In the genomic region with DNA sequence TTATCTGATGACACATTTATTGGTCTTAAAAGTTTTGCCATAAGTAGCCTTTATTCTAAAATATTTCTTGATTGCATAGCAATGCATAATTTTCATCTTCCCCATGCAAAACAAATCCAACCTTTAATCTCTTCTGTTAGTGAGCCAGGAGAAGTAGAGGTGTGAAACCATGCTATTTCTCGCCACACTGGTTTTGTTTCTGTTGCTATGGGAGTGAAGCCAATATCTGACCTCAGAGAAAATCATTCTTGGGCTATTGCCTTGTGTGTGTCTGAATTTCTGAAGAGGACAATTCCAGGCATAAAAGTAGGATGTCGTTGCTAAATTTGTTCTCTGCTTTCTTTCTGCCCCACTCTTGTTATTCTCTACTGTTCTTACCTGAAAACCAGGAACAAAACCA, we compare ENCODE assay signal across 34 cellular contexts.
DNase-seq lines count a peak whose midpoint lies in the region; ATAC-seq and FAIRE-seq lines count a peak whose summit lies in the region.
"Had no signal": no experiment of that assay in that cellular context is flagged by ENCODE, and none has a peak within 500 bp of the region (broad histone marks: within the 10 kb centered on the region; RNA-seq: fewer than 3 reads in every experiment).

No MANE protein-coding gene starts in this region.

- no peaks in the 10 kb centered on the region for H3K27me3 ChIP-seq in naive thymus-derived CD4-positive, alpha-beta T cell (ENCODE audit: control insufficient read depth in 2 of 2, insufficient read depth in 2 of 2, low read length in 2 of 2)
- H3K27me3 ChIP-seq: body of pancreas, esophagus muscularis mucosa, vagina had no signal

- no peak overlapping the region for H3K4me3 Mint-ChIP-seq in naive thymus-derived CD4-positive, alpha-beta T cell
- H3K4me3 Mint-ChIP-seq: activated CD4-positive, alpha-beta memory T cell treated with anti-CD3 and anti-CD28 coated beads for 36 hours; activated T-cell treated with anti-CD3 and anti-CD28 coated beads, Interleukin-2, amount 50 U/mL, for 72 hours; CD8-positive, alpha-beta T cell; central memory CD8-positive, alpha-beta T cell; stimulated activated naive CD8-positive, alpha-beta T cell treated with anti-CD3 and anti-CD28 coated beads, Interleukin-15, Interleukin-2, amounts not matched to agents 100 ng/mL and 50 ng/mL, for 24 hours had no signal

- H3K27me3 Mint-ChIP-seq in naive thymus-derived CD4-positive, alpha-beta T cell: peaks cover 0 to 4% (median 0%) of the 10 kb centered on the region in 5 donors
- H3K27me3 Mint-ChIP-seq: activated CD4-positive, alpha-beta memory T cell treated with anti-CD3 and anti-CD28 coated beads for 36 hours; central memory CD8-positive, alpha-beta T cell; stimulated activated naive CD8-positive, alpha-beta T cell treated with anti-CD3 and anti-CD28 coated beads, Interleukin-15, Interleukin-2, amounts not matched to agents 100 ng/mL and 50 ng/mL, for 24 hours had no signal

- no peak overlapping the region for H3K27ac ChIP-seq in naive thymus-derived CD4-positive, alpha-beta T cell (ENCODE audit: low read depth, low read length)
- H3K27ac ChIP-seq: body of pancreas, esophagus muscularis mucosa, GM23248, left ventricle myocardium inferior, PC-9, thoracic aorta, vagina had no signal

- DNase-seq in cerebellar cortex (ENCODE audit: low spot score): peak; percentile 90
- DNase-seq in naive thymus-derived CD4-positive, alpha-beta T cell: no peak
- DNase-seq in urothelium cell line (ENCODE audit: low spot score): no peak
- DNase-seq in activated gamma-delta T cell (lab: John Stamatoyannopoulos, UW): no peak
- DNase-seq: activated CD4-positive, alpha-beta memory T cell treated with anti-CD3 and anti-CD28 coated beads for 36 hours; activated CD4-positive, alpha-beta T cell treated with anti-CD3 and anti-CD28 coated beads for 1 hour; activated naive CD4-positive, alpha-beta T cell; activated T-cell treated with anti-CD3 and anti-CD28 coated beads, Interleukin-2, amount 50 U/mL, for 72 hours; BE2C; body of pancreas; CD8-positive, alpha-beta T cell; foreskin fibroblast; GM23248; islet precursor cell; left ventricle myocardium inferior; NCI-H1417 treated with DMSO at 0.1 percent for 48 hours; NCI-H2029 treated with DMSO at 0.1 percent for 48 hours; NCI-H2227 treated with DMSO at 0.1 percent for 48 hours; NCI-H526; PC-9; stimulated activated CD4-positive, alpha-beta T cell treated with anti-CD3 and anti-CD28 coated beads, Interleukin-1b, Interleukin-23, amount 100 ng/mL, for 48 hours had no signal

- CTCF ChIA-PET in naive thymus-derived CD4-positive, alpha-beta T cell (lab: Charles Lee): no interaction called here

- no peak overlapping the region for H3K27ac Mint-ChIP-seq in naive thymus-derived CD4-positive, alpha-beta T cell
- H3K27ac Mint-ChIP-seq: activated CD4-positive, alpha-beta memory T cell treated with anti-CD3 and anti-CD28 coated beads for 36 hours; activated T-cell treated with anti-CD3 and anti-CD28 coated beads, Interleukin-2, amount 50 U/mL, for 72 hours; CD8-positive, alpha-beta T cell; stimulated activated naive CD8-positive, alpha-beta T cell treated with anti-CD3 and anti-CD28 coated beads, Interleukin-15, Interleukin-2, amounts not matched to agents 100 ng/mL and 50 ng/mL, for 24 hours had no signal

- H3K36me3 Mint-ChIP-seq in naive thymus-derived CD4-positive, alpha-beta T cell: peaks cover 0 to 3% (median 0%) of the 10 kb centered on the region in 5 donors
- H3K36me3 Mint-ChIP-seq: activated CD4-positive, alpha-beta memory T cell treated with anti-CD3 and anti-CD28 coated beads for 36 hours; CD8-positive, alpha-beta T cell had no signal

- ATAC-seq in GM18502 (IDR thresholded peaks at IDR 0.05; ENCODE audit: poor library complexity, unreplicated experiment) (peak; percentile 60), GM19351 (IDR thresholded peaks at IDR 0.05; ENCODE audit: unreplicated experiment) (peak; percentile 83), HG02938 (IDR thresholded peaks at IDR 0.05; ENCODE audit: unreplicated experiment) (peak; percentile 70), GM21528 (IDR thresholded peaks at IDR 0.05; ENCODE audit: low FRiP score, unreplicated experiment) (no peak)
- ATAC-seq in naive thymus-derived CD4-positive, alpha-beta T cell: no peak
- ATAC-seq: body of pancreas; CD8-positive, alpha-beta T cell; HepG2; Right ventricle myocardium inferior had no signal

- H3K36me3 ChIP-seq in naive thymus-derived CD4-positive, alpha-beta T cell (ENCODE audit: control insufficient read depth in 2 of 3, insufficient read depth in 3 of 3, low read length in 3 of 3): no peaks in the 10 kb centered on the region
- H3K36me3 ChIP-seq: BE2C, esophagus muscularis mucosa, left ventricle myocardium inferior, thoracic aorta, vagina had no signal

- no peak overlapping the region for H3K4me3 ChIP-seq in naive thymus-derived CD4-positive, alpha-beta T cell (ENCODE audit: low read length)
- H3K4me3 ChIP-seq: body of pancreas, esophagus muscularis mucosa, GM23248, left ventricle myocardium inferior, PC-9, thoracic aorta, vagina had no signal

- no peaks in the 10 kb centered on the region for H3K4me1 Mint-ChIP-seq in naive thymus-derived CD4-positive, alpha-beta T cell
- H3K4me1 Mint-ChIP-seq: central memory CD8-positive, alpha-beta T cell had no signal

- H3K4me1 ChIP-seq in naive thymus-derived CD4-positive, alpha-beta T cell (ENCODE audit: control insufficient read depth in 2 of 2, insufficient read depth in 2 of 2, low read length in 2 of 2): no peaks in the 10 kb centered on the region
- H3K4me1 ChIP-seq: BE2C, body of pancreas, esophagus muscularis mucosa, left ventricle myocardium inferior, vagina had no signal

- no peaks in the 10 kb centered on the region for H3K9me3 ChIP-seq in naive thymus-derived CD4-positive, alpha-beta T cell (ENCODE audit: control insufficient read depth in 2 of 3, low read length in 3 of 3)
- H3K9me3 ChIP-seq: BE2C, body of pancreas, thoracic aorta, vagina had no signal

- H3K9me3 Mint-ChIP-seq in naive thymus-derived CD4-positive, alpha-beta T cell: peaks cover 0 to 6% (median 0%) of the 10 kb centered on the region in 11 donors
- H3K9me3 Mint-ChIP-seq: CD8-positive, alpha-beta T cell; central memory CD8-positive, alpha-beta T cell; stimulated activated naive CD8-positive, alpha-beta T cell treated with anti-CD3 and anti-CD28 coated beads, Interleukin-15, Interleukin-2, amounts not matched to agents 100 ng/mL and 50 ng/mL, for 24 hours had no signal

- intact Hi-C loops in naive thymus-derived CD4-positive, alpha-beta T cell (cut with micrococcal nuclease): no loop called here

- FAIRE-seq in urothelium cell line (lab: Jason Lieb, UNC): no peak
- FAIRE-seq: endometrium, GM19239, HepG2 had no signal

- POLR2A ChIA-PET in naive thymus-derived CD4-positive, alpha-beta T cell (lab: Charles Lee): no interaction called here

Comparison
In these comparisons a context has a peak if more than half of its experiments do, and no peak if none do; other contexts are left out.
1. ATAC-seq: peak in GM18502 (single experiment), GM19351 (single experiment) and HG02938 (single experiment); none in naive thymus-derived CD4-positive, alpha-beta T cell (single experiment) and GM21528 (single experiment).